24 cellular contexts compared by ENCODE assay signal in genomic region chr1:241800640-241801039, GRCh38.
DNase-seq lines count a peak whose midpoint lies in the region; ATAC-seq lines count a peak whose summit lies in the region.
"Had no signal": no experiment of that assay in that cellular context is flagged by ENCODE, and none has a peak within 500 bp of the region (broad histone marks: within the 10 kb centered on the region; RNA-seq: fewer than 3 reads in every experiment).

No MANE protein-coding gene starts in this region.

- no peak for DNase-seq in NCI-H2107 (lab: John Stamatoyannopoulos, UW)
- no peak for DNase-seq in DMS 273 treated with DMSO at 0.1 percent for 48 hours (lab: John Stamatoyannopoulos, UW)
- no peak for DNase-seq in Ammon's horn (ENCODE audit: low spot score)
- DNase-seq: BE2C; CD8-positive, alpha-beta memory T cell; DMS79 treated with DMSO at 0.1 percent for 48 hours; GF-D8; H9; KG1; MG63; NCI-H1417; NCI-H1694; NCI-H2029 treated with DMSO at 0.1 percent for 48 hours; NCI-H2227 treated with DMSO at 0.1 percent for 48 hours; NCI-H526 treated with DMSO at 0.1 percent for 48 hours; PC-9; SJCRH30; T-cell had no signal

- ATAC-seq in GM19395 (IDR thresholded peaks at IDR 0.05; ENCODE audit: unreplicated experiment), result peak; percentile 53
- ATAC-seq in HG02938 (IDR thresholded peaks at IDR 0.05; ENCODE audit: unreplicated experiment), result peak; percentile 53
- ATAC-seq in HG03571 (IDR thresholded peaks at IDR 0.05; ENCODE audit: unreplicated experiment), result peak; percentile 78
- ATAC-seq in HG02759 (IDR thresholded peaks at IDR 0.05; ENCODE audit: unreplicated experiment), result no peak
- ATAC-seq: GM23338, Right ventricle myocardium inferior, T-cell had no signal
